ENCODE assay signal across 20 cellular contexts in the genomic region with DNA sequence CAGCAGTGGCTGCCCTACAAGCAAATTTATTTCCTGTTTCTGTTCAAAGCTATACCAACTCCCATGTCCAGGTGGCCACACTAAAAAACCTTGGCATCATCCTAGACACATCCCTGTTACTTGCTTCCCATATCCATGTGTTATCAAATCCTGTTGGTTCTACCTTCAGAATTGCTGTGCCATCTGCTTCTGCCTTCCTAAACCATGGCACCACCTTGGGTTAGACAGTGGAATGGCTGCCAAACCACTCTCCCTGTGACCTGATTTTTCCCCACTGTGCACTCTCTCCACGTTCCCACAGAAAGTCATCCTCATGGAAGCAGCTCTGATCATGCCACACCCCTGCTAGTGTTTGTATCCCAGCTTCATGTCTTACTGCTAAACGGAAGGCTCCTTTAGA.
DNase-seq lines count a peak whose midpoint lies in the region; ATAC-seq, FAIRE-seq and TF ChIP-seq lines count a peak whose summit lies in the region.
"Had no signal": no experiment of that assay in that cellular context is flagged by ENCODE, and none has a peak within 500 bp of the region (broad histone marks: within the 10 kb centered on the region; RNA-seq: fewer than 3 reads in every experiment).

No MANE protein-coding gene starts in this region.

- H3K9me3 Mint-ChIP-seq in Caco-2 (ENCODE audit: unreplicated experiment): no peaks in the 10 kb centered on the region
- H3K9me3 Mint-ChIP-seq: CD8-positive, alpha-beta memory T cell had no signal

- no peaks in the 10 kb centered on the region for H3K9me2 ChIP-seq in OCI-LY1 (ENCODE audit: low read depth, low read length)

- intact Hi-C loops in Caco-2 (cut with micrococcal nuclease; ENCODE audit: unreplicated experiment): no loop called here

- peaks cover 11% of the 10 kb centered on the region for H3K4me1 ChIP-seq in Caco-2
- peaks cover 31% of the 10 kb centered on the region for H3K4me1 ChIP-seq in OCI-LY1 (ENCODE audit: insufficient read depth, low read length, severe bottlenecking)
- no peaks in the 10 kb centered on the region for H3K4me1 ChIP-seq in keratinocyte (ENCODE audit: control insufficient read depth, extremely low read depth, insufficient read depth, low read length)
- H3K4me1 ChIP-seq: right atrium auricular region had no signal

- H3K27me3 ChIP-seq in Caco-2 (replicated peaks; ENCODE audit: control insufficient read depth, insufficient read depth, low read length) (no peaks in the 10 kb centered on the region), OCI-LY1 (ENCODE audit: insufficient read depth, low read length) (no peaks in the 10 kb centered on the region), keratinocyte (ENCODE audit: control insufficient read depth, extremely low read depth, insufficient read depth, low read length) (no peaks in the 10 kb centered on the region)
- H3K27me3 ChIP-seq: right atrium auricular region had no signal

- H2AFZ ChIP-seq in OCI-LY1 (ENCODE audit: low read length) (no peak overlapping the region), keratinocyte (ENCODE audit: control insufficient read depth, low read length) (no peak overlapping the region)

- H3K36me3 Mint-ChIP-seq in Caco-2 (ENCODE audit: insufficient read depth, unreplicated experiment): no peaks in the 10 kb centered on the region
- H3K36me3 Mint-ChIP-seq: activated naive CD8-positive, alpha-beta T cell; naive thymus-derived CD8-positive, alpha-beta T cell had no signal

- no peak for ATAC-seq in GM18519 (IDR thresholded peaks at IDR 0.05; ENCODE audit: low FRiP score, unreplicated experiment)
- ATAC-seq: esophagus mucosa; left ventricle myocardium superior; naive thymus-derived CD8-positive, alpha-beta T cell; Panc1 had no signal

- no peaks in the 10 kb centered on the region for H3K36me3 ChIP-seq in Caco-2 (ENCODE audit: control insufficient read depth, insufficient read depth, low read length)
- H3K36me3 ChIP-seq in OCI-LY1 (ENCODE audit: insufficient read depth, low read length): no peaks in the 10 kb centered on the region; the same call in 1 of the 2 replicates
- no peaks in the 10 kb centered on the region for H3K36me3 ChIP-seq in keratinocyte (ENCODE audit: control insufficient read depth in 2 of 2, extremely low read depth in 1 of 2, insufficient read depth in 2 of 2, low read length in 2 of 2)
- H3K36me3 ChIP-seq: right atrium auricular region had no signal

- H3K79me2 ChIP-seq in OCI-LY1 (ENCODE audit: insufficient read depth, low read length): no peaks in the 10 kb centered on the region
- no peaks in the 10 kb centered on the region for H3K79me2 ChIP-seq in keratinocyte (ENCODE audit: control insufficient read depth, insufficient read depth, low read length)

- H3K4me2 ChIP-seq in OCI-LY1 (ENCODE audit: low read length): no peak overlapping the region
- no peak overlapping the region for H3K4me2 ChIP-seq in keratinocyte (ENCODE audit: control insufficient read depth, extremely low read depth, insufficient read depth, low read depth, low read length)

- H3K9me1 ChIP-seq in keratinocyte (ENCODE audit: control insufficient read depth, extremely low read depth, insufficient read depth, low read length): no peaks in the 10 kb centered on the region

- H3K4me3 Mint-ChIP-seq in Caco-2 (ENCODE audit: unreplicated experiment): no peak overlapping the region
- H3K4me3 Mint-ChIP-seq: activated naive CD8-positive, alpha-beta T cell; CD8-positive, alpha-beta memory T cell; naive thymus-derived CD8-positive, alpha-beta T cell; stimulated activated naive CD8-positive, alpha-beta T cell treated with anti-CD3 and anti-CD28 coated beads, Interleukin-15, Interleukin-2, amounts not matched to agents 100 ng/mL and 50 ng/mL, for 24 hours had no signal

- CTCF ChIA-PET in Caco-2 (lab: Charles Lee): interaction anchor here (0.5 kb wide), 1 partner anchor 16 kb away, joined by 4 read pairs; no protein-coding TSS in a partner anchor

- BruUV-seq in Caco-2 (replicated peaks; lab: Mats Ljungman, UMichigan): no TSS peak

- H4K20me1 ChIP-seq in OCI-LY1 (ENCODE audit: insufficient read depth, low read length) (no peaks in the 10 kb centered on the region), keratinocyte (ENCODE audit: control insufficient read depth, extremely low read depth, insufficient read depth, low read length) (no peaks in the 10 kb centered on the region)

- in situ Hi-C loops in GM13976 (cut with MboI; ENCODE audit: low sequenced_read_pairs, unreplicated experiment): no loop called here

- TF ChIP-seq CTCF in Caco-2 (IDR thresholded peaks at IDR 0.05; ENCODE audit: insufficient read depth in 1 of 2, low read depth in 1 of 2, low read length in 1 of 2, severe bottlenecking in 1 of 2, unreplicated experiment in 1 of 2) (no peak), GM13976 (IDR thresholded peaks at IDR 0.05; ENCODE audit: borderline replicate concordance, control extremely low read depth, extremely low read depth, insufficient read depth, missing control alignments) (peak; percentile 21), OCI-LY1 (IDR thresholded peaks at IDR 0.05; ENCODE audit: low read length) (peak; percentile 42), keratinocyte (optimal IDR thresholded peaks at IDR 0.05 in 1 of 3, IDR thresholded peaks at IDR 0.05 in 1 of 3, conservative IDR thresholded peaks at IDR 0.05 in 1 of 3; ENCODE audit: extremely low read depth in 1 of 3, insufficient read depth in 2 of 3, low read length in 3 of 3) (peak; percentile 26 to 64 (median 29))

- peak in 1 of 2 experiments; percentile 18 for DNase-seq in Caco-2
- no peak for DNase-seq in GM13976 (ENCODE audit: low spot score)
- no peak for DNase-seq in keratinocyte (ENCODE audit: low read depth, low spot score)
- no peak for DNase-seq in HTR-8/SVneo (ENCODE audit: insufficient read length, low spot score)
- DNase-seq in activated T-cell treated with anti-CD3 and anti-CD28 coated beads, Interleukin-2, amount 50 U/mL, for 1 hour: no peak
- DNase-seq: activated CD4-positive, CD25-positive, alpha-beta regulatory T cell treated with anti-CD3 and anti-CD28 coated beads, Interleukin-2, amount 50 U/mL, for 72 hours; activated CD8-positive, alpha-beta memory T cell treated with anti-CD3 and anti-CD28 coated beads, Interleukin-2, amount 50 U/mL, for 48 hours; CD8-positive, alpha-beta memory T cell; hypothalamus; left ventricle myocardium superior; naive thymus-derived CD8-positive, alpha-beta T cell; stimulated activated CD4-positive, alpha-beta T cell treated with anti-CD3 and anti-CD28 coated beads, Interleukin-4, amount 100 ng/mL, for 4 hours; T-helper 1 cell had no signal

- peak overlapping the region; percentile 37 for H3K27ac ChIP-seq in OCI-LY1 (ENCODE audit: low read depth, low read length, poor library complexity, severe bottlenecking)
- H3K27ac ChIP-seq in keratinocyte (ENCODE audit: control insufficient read depth, insufficient read depth, low read length): no peak overlapping the region
- H3K27ac ChIP-seq: right atrium auricular region had no signal

- dilution Hi-C loops in keratinocyte (cut with MboI; ENCODE audit: extremely low pct_ligation_motif_present, low sequenced_read_pairs): no loop called here

- H3K27me3 Mint-ChIP-seq in Caco-2 (ENCODE audit: insufficient read depth, unreplicated experiment): no peaks in the 10 kb centered on the region
- H3K27me3 Mint-ChIP-seq: activated naive CD8-positive, alpha-beta T cell; stimulated activated naive CD8-positive, alpha-beta T cell treated with anti-CD3 and anti-CD28 coated beads, Interleukin-15, Interleukin-2, amounts not matched to agents 100 ng/mL and 50 ng/mL, for 24 hours had no signal

- H3K4me3 ChIP-seq in Caco-2 (ENCODE audit: low read depth, low read length) (no peak overlapping the region), OCI-LY1 (ENCODE audit: low read depth, low read length, poor library complexity, severe bottlenecking) (no peak overlapping the region), keratinocyte (ENCODE audit: control insufficient read depth in 2 of 3, extremely low read depth in 1 of 3, insufficient read depth in 2 of 3, low read depth in 1 of 3, low read length in 3 of 3) (no peak overlapping the region)
- H3K4me3 ChIP-seq: right atrium auricular region had no signal

- FAIRE-seq in keratinocyte (lab: Jason Lieb, UNC) (no peak), HTR-8/SVneo (lab: Jason Lieb, UNC) (no peak)

- POLR2A ChIA-PET in Caco-2 (lab: Charles Lee): no interaction called here

- peaks cover 20% of the 10 kb centered on the region for H3K4me1 Mint-ChIP-seq in Caco-2 (ENCODE audit: low read depth, unreplicated experiment)

- H3K9me3 ChIP-seq in Caco-2 (no peaks in the 10 kb centered on the region), OCI-LY1 (ENCODE audit: low read length) (no peaks in the 10 kb centered on the region), keratinocyte (ENCODE audit: control insufficient read depth, low read depth, low read length) (no peaks in the 10 kb centered on the region)
- H3K9me3 ChIP-seq: right atrium auricular region had no signal

- H3K27ac Mint-ChIP-seq in Caco-2 (ENCODE audit: unreplicated experiment): peak overlapping the region; percentile 33
- H3K27ac Mint-ChIP-seq: activated naive CD8-positive, alpha-beta T cell; stimulated activated naive CD8-positive, alpha-beta T cell treated with anti-CD3 and anti-CD28 coated beads, Interleukin-15, Interleukin-2, amounts not matched to agents 100 ng/mL and 50 ng/mL, for 24 hours had no signal

- H3F3A ChIP-seq in OCI-LY1 (ENCODE audit: insufficient read depth, low read length): no peaks in the 10 kb centered on the region

- H3K9ac ChIP-seq in OCI-LY1 (ENCODE audit: low read length): no peak overlapping the region
- no peak overlapping the region for H3K9ac ChIP-seq in keratinocyte (ENCODE audit: control insufficient read depth, extremely low read depth, insufficient read depth, low read length)

Comparison
In these comparisons a context has a peak if more than half of its experiments do, and no peak if none do; other contexts are left out.
1. CTCF ChIP-seq: peak in GM13976 (single experiment), OCI-LY1 (single experiment) and keratinocyte (3 of 3); none in Caco-2 (0 of 2).